ENCODE assay signal across 8 cellular contexts in the genomic region with DNA sequence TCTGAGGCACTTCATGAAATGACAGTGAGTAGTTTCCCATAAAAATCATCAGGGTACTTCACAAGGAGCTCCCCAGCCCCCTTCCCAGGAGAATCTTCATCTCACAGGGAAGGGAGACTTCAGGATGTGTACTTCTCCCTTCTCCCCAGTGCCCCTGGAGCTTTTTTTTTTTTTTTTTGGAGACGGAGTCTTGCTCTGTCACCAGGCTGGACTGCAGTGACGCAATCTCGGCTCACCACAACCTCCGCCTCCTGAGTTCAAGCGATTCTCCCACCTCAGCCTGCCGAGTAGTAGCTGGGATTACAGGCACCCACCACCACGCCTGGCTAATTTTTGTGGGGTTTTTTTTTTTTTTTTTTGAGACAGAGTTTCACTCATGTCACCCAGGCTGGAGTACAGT. TPM values are rescaled to one million over a fixed set of nuclear protein-coding genes. Genes with fewer than 3 reads are reported as not detected.
DNase-seq lines count a peak whose midpoint lies in the region; ATAC-seq and TF ChIP-seq lines count a peak whose summit lies in the region.

No MANE protein-coding gene starts in this region.

- H2AFZ ChIP-seq in PC-3 (ENCODE audit: low read length) (no peak overlapping the region), MM.1S (ENCODE audit: low read length) (no peak overlapping the region)

- H3K9me2 ChIP-seq in PC-3 (replicated peaks; ENCODE audit: low read length) (no peaks in the 10 kb centered on the region), MM.1S (replicated peaks; ENCODE audit: insufficient read depth, low read length) (no peaks in the 10 kb centered on the region)

- ATAC-seq in PC-3 (no peak), sciatic nerve (peak; percentile 23), HG02759 (IDR thresholded peaks at IDR 0.05; ENCODE audit: unreplicated experiment) (no peak), GM18517 (IDR thresholded peaks at IDR 0.05; ENCODE audit: unreplicated experiment) (no peak)

- TF ChIP-seq POLR2A in esophagus squamous epithelium (IDR thresholded peaks at IDR 0.05) = no peak

- BruUV-seq in PC-3 (replicated peaks; lab: Mats Ljungman, UMichigan) = no TSS peak

- no peak for TF ChIP-seq CTCF in GM12865 (IDR thresholded peaks at IDR 0.05; ENCODE audit: insufficient read depth, low read depth, low read length, missing control alignments)
- no peak for TF ChIP-seq CTCF in PC-3 (conservative IDR thresholded peaks at IDR 0.05; ENCODE audit: low read depth, low read length)
- no peak for TF ChIP-seq CTCF in esophagus squamous epithelium (IDR thresholded peaks at IDR 0.05)
- TF ChIP-seq CTCF in MM.1S (IDR thresholded peaks at IDR 0.05; ENCODE audit: low read length) = no peak

- H4K20me1 ChIP-seq in PC-3 (ENCODE audit: low read length) = no peaks in the 10 kb centered on the region
- H4K20me1 ChIP-seq in MM.1S (ENCODE audit: insufficient read depth, low read length) = no peaks in the 10 kb centered on the region

- H3K36me3 ChIP-seq in PC-3 (ENCODE audit: low read depth, low read length) (no peaks in the 10 kb centered on the region), esophagus squamous epithelium (no peaks in the 10 kb centered on the region), MM.1S (replicated peaks; ENCODE audit: insufficient read depth, low read length) (no peaks in the 10 kb centered on the region)

- 58 to 65% methylated on average over 7 of the region's 7 CpGs for WGBS in esophagus squamous epithelium, 2 donors

- H3K79me2 ChIP-seq in PC-3 (ENCODE audit: low read length) (peaks cover 87% of the 10 kb centered on the region), MM.1S (ENCODE audit: low read length) (peaks cover 48% of the 10 kb centered on the region)

- H3K27me3 ChIP-seq in PC-3 (ENCODE audit: low read length) (no peaks in the 10 kb centered on the region), esophagus squamous epithelium (no peaks in the 10 kb centered on the region), MM.1S (replicated peaks; ENCODE audit: insufficient read depth, low read length) (no peaks in the 10 kb centered on the region)

- H3K9me3 ChIP-seq in PC-3 (ENCODE audit: low read length) (no peaks in the 10 kb centered on the region), esophagus squamous epithelium (no peaks in the 10 kb centered on the region), MM.1S (replicated peaks; ENCODE audit: insufficient read depth, low read length) (no peaks in the 10 kb centered on the region)

- peak overlapping the region; percentile 15; the same call in 1 of the 2 replicates for H3K4me3 ChIP-seq in GM12865 (ENCODE audit: low read depth, low read length)
- H3K4me3 ChIP-seq in PC-3 (ENCODE audit: low read length) = no peak overlapping the region
- no peak overlapping the region for H3K4me3 ChIP-seq in esophagus squamous epithelium
- H3K4me3 ChIP-seq in MM.1S (ENCODE audit: low read length) = no peak overlapping the region

- H3F3A ChIP-seq in PC-3 (ENCODE audit: low read length, unreplicated experiment) (no peaks in the 10 kb centered on the region), MM.1S (ENCODE audit: insufficient read depth, low read length) (no peaks in the 10 kb centered on the region)

- CTCF ChIA-PET in PC-3 (lab: Charles Lee) = no interaction called here

- H3K9ac ChIP-seq in PC-3 (ENCODE audit: low read length) (no peak overlapping the region), MM.1S (ENCODE audit: low read length) (no peak overlapping the region)

- peak; percentile 57 for DNase-seq in GM12865 (ENCODE audit: low read depth)
- peak; percentile 50 for DNase-seq in PC-3
- DNase-seq in esophagus squamous epithelium (lab: John Stamatoyannopoulos, UW) = no peak
- DNase-seq in sciatic nerve (ENCODE audit: low spot score) = no peak
- DNase-seq in MM.1S = no peak
- DNase-seq in NCI-H2227 treated with DMSO at 0.1 percent for 48 hours (lab: John Stamatoyannopoulos, UW) = no peak

- H3K4me1 ChIP-seq in PC-3 (ENCODE audit: insufficient read depth, low read length) (peaks cover 21% of the 10 kb centered on the region), esophagus squamous epithelium (peaks cover 35 to 73% (median 35%) of the 10 kb centered on the region in 3 donors), MM.1S (ENCODE audit: low read length) (peaks cover 5% of the 10 kb centered on the region; the same call in 1 of the 2 replicates)

- POLR2A ChIA-PET in PC-3 (lab: Charles Lee; ENCODE audit: unreplicated experiment) = no interaction called here

- H3K27ac ChIP-seq in PC-3 (ENCODE audit: low read length) (peak overlapping the region; percentile 35; the same call in 1 of the 2 replicates), esophagus squamous epithelium (peak overlapping the region; percentile 6 to 74 (median 50)), MM.1S (ENCODE audit: low read length) (no peak overlapping the region)

- intact Hi-C loops in PC-3 (cut with micrococcal nuclease) = no loop called here
- intact Hi-C loops in esophagus squamous epithelium (cut with DNase I) = no loop called here
- intact Hi-C loops in sciatic nerve (cut with DNase I) = no loop called here

- H3K4me2 ChIP-seq in PC-3 (ENCODE audit: low read length) = peak overlapping the region; percentile 28; the same call in 1 of the 2 replicates
- no peak overlapping the region for H3K4me2 ChIP-seq in MM.1S (ENCODE audit: low read depth, low read length)

RNA-seq across cellular contexts. Expression of gene ITPK1, which starts 10.4 kb away (rescaled TPM):
- 66.2 and 81.1 TPM in 2 replicates for total RNA-seq in PC-3 (2014; rRNA removed)
- 10 to 100 TPM; 14.2 to 34.5 (median 25.8) TPM for total RNA-seq in esophagus squamous epithelium
- total RNA-seq in sciatic nerve = 118 TPM

Comparison
In these comparisons a context has a peak if more than half of its experiments do, and no peak if none do; other contexts are left out.
1. DNase-seq: peak in GM12865 (single experiment) and PC-3 (single experiment); none in esophagus squamous epithelium (single experiment), sciatic nerve (single experiment), MM.1S (single experiment) and NCI-H2227 treated with DMSO at 0.1 percent for 48 hours (single experiment).